28 cellular contexts compared by ENCODE assay signal in the genomic region with DNA sequence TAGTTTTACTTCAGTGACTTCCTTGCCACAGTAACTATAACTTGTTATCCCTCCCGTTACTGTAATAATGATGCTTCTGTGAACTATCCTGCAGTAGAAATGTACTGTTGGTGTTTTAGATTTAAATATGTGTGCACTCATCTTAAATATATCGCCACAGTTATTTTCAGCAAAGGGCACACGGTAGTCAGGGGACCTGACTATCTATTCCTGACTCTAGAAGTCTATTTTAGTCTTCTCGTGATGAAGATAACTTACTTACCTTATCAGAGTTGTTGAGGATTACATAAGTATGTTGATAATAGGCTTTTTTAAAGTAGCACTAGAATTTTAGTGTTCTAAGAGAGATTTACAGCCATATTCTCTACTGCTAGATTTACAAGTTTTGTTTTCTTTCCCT.
"Had no signal": no experiment of that assay in that cellular context is flagged by ENCODE, and none has a peak within 500 bp of the region (broad histone marks: within the 10 kb centered on the region; RNA-seq: fewer than 3 reads in every experiment).

No MANE protein-coding gene starts in this region.

- DNase-seq: activated CD4-positive, alpha-beta memory T cell treated with anti-CD3 and anti-CD28 coated beads, Interleukin-2, amount 10 ng/mL, durations not matched to agents 7 days and 5 days; activated CD4-positive, alpha-beta T cell treated with anti-CD3 and anti-CD28 coated beads for 1 hour; activated CD4-positive, alpha-beta T cell treated with anti-CD3 and anti-CD28 coated beads for 4 hours; activated CD4-positive, alpha-beta T cell treated with anti-CD3 and anti-CD28 coated beads, Interleukin-2, amount 10 ng/mL, durations not matched to agents 7 days and 5 days; activated CD4-positive, alpha-beta T cell treated with anti-CD3 and anti-CD28 coated beads, Interleukin-2, amount 50 U/mL, for 4 hours; activated CD8-positive, alpha-beta memory T cell treated with anti-CD3 and anti-CD28 coated beads, Interleukin-2, amount 50 U/mL, for 48 hours; activated gamma-delta T cell; activated naive CD4-positive, alpha-beta T cell; activated naive CD4-positive, alpha-beta T cell treated with anti-CD3 and anti-CD28 coated beads, Interleukin-2, amount 10 ng/mL, durations not matched to agents 7 days and 5 days; activated naive CD8-positive, alpha-beta T cell treated with anti-CD3 and anti-CD28 coated beads, Interleukin-2, amount 10 ng/mL, durations not matched to agents 7 days and 5 days; activated T-cell treated with anti-CD3 and anti-CD28 coated beads for 4 hours; activated T-cell treated with anti-CD3 and anti-CD28 coated beads, Interleukin-2, amount 50 U/mL, for 4 hours; caudate nucleus; cortex of kidney; dermis blood vessel endothelial cell; effector CD4-positive, alpha-beta T cell; effector memory CD8-positive, alpha-beta T cell; erythroblast; foreskin keratinocyte; gastrocnemius medialis; glutamatergic neuron; T-helper 2 cell had no signal

- ATAC-seq: activated naive CD4-positive, alpha-beta T cell treated with anti-CD3 and anti-CD28 coated beads, Interleukin-2, amount 50 U/mL, for 72 hours; activated T-cell treated with anti-CD3 and anti-CD28 coated beads, Interleukin-2, amount 50 U/mL, for 4 hours; effector memory CD8-positive, alpha-beta T cell; foreskin keratinocyte; gastrocnemius medialis had no signal

- H3K27ac ChIP-seq: ascending aorta, breast epithelium, esophagus muscularis mucosa, foreskin keratinocyte, gastrocnemius medialis had no signal

- H3K36me3 ChIP-seq: ascending aorta, breast epithelium, gastrocnemius medialis had no signal

- H3K27me3 ChIP-seq: ascending aorta, breast epithelium, esophagus muscularis mucosa, foreskin keratinocyte, gastrocnemius medialis had no signal

- H3K4me3 Mint-ChIP-seq: activated CD4-positive, alpha-beta memory T cell treated with anti-CD3 and anti-CD28 coated beads, Interleukin-2, amount 10 ng/mL, durations not matched to agents 7 days and 5 days; activated CD4-positive, alpha-beta T cell treated with anti-CD3 and anti-CD28 coated beads, Interleukin-2, amount 10 ng/mL, durations not matched to agents 7 days and 5 days; activated naive CD4-positive, alpha-beta T cell treated with anti-CD3 and anti-CD28 coated beads, Interleukin-2, amount 10 ng/mL, durations not matched to agents 7 days and 5 days; activated naive CD8-positive, alpha-beta T cell treated with anti-CD3 and anti-CD28 coated beads, Interleukin-2, amount 10 ng/mL, durations not matched to agents 7 days and 5 days; activated T-cell treated with anti-CD3 and anti-CD28 coated beads, Interleukin-2, amount 50 U/mL, for 4 hours; activated T-helper 1 cell treated with anti-CD3 and anti-CD28 coated beads, Interleukin-12 subunit alpha, Interleukin-12 subunit beta, Interleukin-2, Interleukin-4 antibody, amounts not matched to agents 30 ng/mL and 10 ng/mL and 1 ng/mL, durations not matched to agents 14 hours and 24 hours and 36 hours; brain; effector memory CD8-positive, alpha-beta T cell had no signal

- H3K36me3 Mint-ChIP-seq: activated naive CD4-positive, alpha-beta T cell treated with anti-CD3 and anti-CD28 coated beads, Interleukin-2, amount 50 U/mL, for 72 hours had no signal

- H3K4me1 Mint-ChIP-seq: activated CD4-positive, alpha-beta memory T cell treated with anti-CD3 and anti-CD28 coated beads, Interleukin-2, amount 10 ng/mL, durations not matched to agents 7 days and 5 days; activated CD4-positive, alpha-beta T cell treated with anti-CD3 and anti-CD28 coated beads, Interleukin-2, amount 10 ng/mL, durations not matched to agents 7 days and 5 days; activated naive CD4-positive, alpha-beta T cell treated with anti-CD3 and anti-CD28 coated beads, Interleukin-2, amount 10 ng/mL, durations not matched to agents 7 days and 5 days; activated naive CD8-positive, alpha-beta T cell treated with anti-CD3 and anti-CD28 coated beads, Interleukin-2, amount 10 ng/mL, durations not matched to agents 7 days and 5 days had no signal

- H3K4me3 ChIP-seq: ascending aorta, breast epithelium, esophagus muscularis mucosa, gastrocnemius medialis had no signal

- H3K27me3 Mint-ChIP-seq: activated CD4-positive, alpha-beta memory T cell treated with anti-CD3 and anti-CD28 coated beads, Interleukin-2, amount 10 ng/mL, durations not matched to agents 7 days and 5 days; activated CD4-positive, alpha-beta T cell treated with anti-CD3 and anti-CD28 coated beads, Interleukin-2, amount 10 ng/mL, durations not matched to agents 7 days and 5 days; activated naive CD4-positive, alpha-beta T cell treated with anti-CD3 and anti-CD28 coated beads, Interleukin-2, amount 10 ng/mL, durations not matched to agents 7 days and 5 days; activated naive CD8-positive, alpha-beta T cell treated with anti-CD3 and anti-CD28 coated beads, Interleukin-2, amount 10 ng/mL, durations not matched to agents 7 days and 5 days; brain; effector memory CD8-positive, alpha-beta T cell had no signal

- H3K9me3 Mint-ChIP-seq: activated CD4-positive, alpha-beta memory T cell treated with anti-CD3 and anti-CD28 coated beads, Interleukin-2, amount 10 ng/mL, durations not matched to agents 7 days and 5 days; activated CD4-positive, alpha-beta T cell treated with anti-CD3 and anti-CD28 coated beads, Interleukin-2, amount 10 ng/mL, durations not matched to agents 7 days and 5 days; activated naive CD4-positive, alpha-beta T cell treated with anti-CD3 and anti-CD28 coated beads, Interleukin-2, amount 10 ng/mL, durations not matched to agents 7 days and 5 days; activated naive CD4-positive, alpha-beta T cell treated with anti-CD3 and anti-CD28 coated beads, Interleukin-2, amount 50 U/mL, for 72 hours; activated T-cell treated with anti-CD3 and anti-CD28 coated beads, Interleukin-2, amount 50 U/mL, for 4 hours; activated T-helper 1 cell treated with anti-CD3 and anti-CD28 coated beads, Interleukin-12 subunit alpha, Interleukin-12 subunit beta, Interleukin-2, Interleukin-4 antibody, amounts not matched to agents 30 ng/mL and 10 ng/mL and 1 ng/mL, durations not matched to agents 14 hours and 24 hours and 36 hours; brain; effector memory CD8-positive, alpha-beta T cell had no signal

- H3K4me1 ChIP-seq: ascending aorta, breast epithelium, esophagus muscularis mucosa, foreskin keratinocyte, gastrocnemius medialis had no signal

- H3K9me3 ChIP-seq: ascending aorta, breast epithelium, esophagus muscularis mucosa, gastrocnemius medialis had no signal

- H3K27ac Mint-ChIP-seq: activated CD4-positive, alpha-beta memory T cell treated with anti-CD3 and anti-CD28 coated beads, Interleukin-2, amount 10 ng/mL, durations not matched to agents 7 days and 5 days; activated CD4-positive, alpha-beta T cell treated with anti-CD3 and anti-CD28 coated beads, Interleukin-2, amount 10 ng/mL, durations not matched to agents 7 days and 5 days; activated naive CD4-positive, alpha-beta T cell treated with anti-CD3 and anti-CD28 coated beads, Interleukin-2, amount 10 ng/mL, durations not matched to agents 7 days and 5 days; activated naive CD4-positive, alpha-beta T cell treated with anti-CD3 and anti-CD28 coated beads, Interleukin-2, amount 50 U/mL, for 72 hours; activated naive CD8-positive, alpha-beta T cell treated with anti-CD3 and anti-CD28 coated beads, Interleukin-2, amount 10 ng/mL, durations not matched to agents 7 days and 5 days; activated T-helper 1 cell treated with anti-CD3 and anti-CD28 coated beads, Interleukin-12 subunit alpha, Interleukin-12 subunit beta, Interleukin-2, Interleukin-4 antibody, amounts not matched to agents 30 ng/mL and 10 ng/mL and 1 ng/mL, durations not matched to agents 14 hours and 24 hours and 36 hours; brain; effector memory CD8-positive, alpha-beta T cell had no signal
